Comparison of ENCODE assay signal across 8 cellular contexts in genomic region chr14:51860836-51861583, GRCh38. TPM values are rescaled to one million over a fixed set of nuclear protein-coding genes. Genes with fewer than 3 reads are reported as not detected.
DNase-seq lines count a peak whose midpoint lies in the region; ATAC-seq and TF ChIP-seq lines count a peak whose summit lies in the region.

No MANE protein-coding gene starts in this region.

- DNase-seq in activated CD4-positive, alpha-beta T cell treated with anti-CD3 and anti-CD28 coated beads, Interleukin-2, amount 10 ng/mL, durations not matched to agents 7 days and 5 days, result no peak
- DNase-seq in activated CD4-positive, alpha-beta T cell treated with anti-CD3 and anti-CD28 coated beads for 4 hours, result no peak
- DNase-seq in NCI-H2227 (lab: John Stamatoyannopoulos, UW; ENCODE audit: unreplicated experiment) (peak; percentile 11), coronary artery (ENCODE audit: low spot score) (no peak), naive B cell (no peak), AML-193 (lab: John Stamatoyannopoulos, UW) (no peak), LoVo (ENCODE audit: low spot score) (no peak)

- POLR2A ChIA-PET in activated CD4-positive, alpha-beta T cell treated with anti-CD3 and anti-CD28 coated beads, Interleukin-2, amount 10 ng/mL, durations not matched to agents 7 days and 5 days (lab: Charles Lee), result interaction anchor here (0.6 to 2.8 kb wide), 4 partner anchors 10 to 420 kb away, joined by 3 to 16 read pairs (median 4); no protein-coding TSS in a partner anchor

- peaks cover 56% of the 10 kb centered on the region for H3K4me1 Mint-ChIP-seq in activated CD4-positive, alpha-beta T cell treated with anti-CD3 and anti-CD28 coated beads, Interleukin-2, amount 10 ng/mL, durations not matched to agents 7 days and 5 days
- peaks cover 44 to 63% (median 63%) of the 10 kb centered on the region in 3 donors for H3K4me1 Mint-ChIP-seq in naive B cell

- no peak for ATAC-seq in naive B cell (ENCODE audit: low read depth in 2 of 2)
- no peak for ATAC-seq in GM21367 (IDR thresholded peaks at IDR 0.05; ENCODE audit: unreplicated experiment)

- H3K9me3 Mint-ChIP-seq in activated CD4-positive, alpha-beta T cell treated with anti-CD3 and anti-CD28 coated beads, Interleukin-2, amount 10 ng/mL, durations not matched to agents 7 days and 5 days, result peaks cover 12% of the 10 kb centered on the region
- no peaks in the 10 kb centered on the region for H3K9me3 Mint-ChIP-seq in naive B cell

- peak overlapping the region; percentile 92 for H3K27ac Mint-ChIP-seq in activated CD4-positive, alpha-beta T cell treated with anti-CD3 and anti-CD28 coated beads, Interleukin-2, amount 10 ng/mL, durations not matched to agents 7 days and 5 days
- H3K27ac Mint-ChIP-seq in naive B cell, result peak overlapping the region; percentile 85 to 99 (median 96)

- peak overlapping the region; percentile 89 for H3K4me3 Mint-ChIP-seq in activated CD4-positive, alpha-beta T cell treated with anti-CD3 and anti-CD28 coated beads, Interleukin-2, amount 10 ng/mL, durations not matched to agents 7 days and 5 days
- peak overlapping the region; percentile 92 to 99 (median 95) for H3K4me3 Mint-ChIP-seq in naive B cell

- H3K27ac ChIP-seq in coronary artery, result peak overlapping the region in 1 of 2 donors; percentile 33

- CTCF ChIA-PET in activated CD4-positive, alpha-beta T cell treated with anti-CD3 and anti-CD28 coated beads, Interleukin-2, amount 10 ng/mL, durations not matched to agents 7 days and 5 days (lab: Charles Lee), result interaction anchor here (1.0 to 2.7 kb wide), 8 partner anchors 8 to 40 kb away, joined by 3 to 18 read pairs (median 5); no protein-coding TSS in a partner anchor

- TF ChIP-seq CTCF in coronary artery (IDR thresholded peaks at IDR 0.05), result no peak

- peak overlapping the region; percentile 68 for H3K4me3 ChIP-seq in coronary artery

- peaks cover 46% of the 10 kb centered on the region for H3K36me3 Mint-ChIP-seq in activated CD4-positive, alpha-beta T cell treated with anti-CD3 and anti-CD28 coated beads, Interleukin-2, amount 10 ng/mL, durations not matched to agents 7 days and 5 days (ENCODE audit: low read depth)
- no peaks in the 10 kb centered on the region for H3K36me3 Mint-ChIP-seq in naive B cell

- H3K27me3 Mint-ChIP-seq in activated CD4-positive, alpha-beta T cell treated with anti-CD3 and anti-CD28 coated beads, Interleukin-2, amount 10 ng/mL, durations not matched to agents 7 days and 5 days, result no peaks in the 10 kb centered on the region
- H3K27me3 Mint-ChIP-seq in naive B cell, result no peaks in the 10 kb centered on the region

RNA-seq across cellular contexts. Expression of gene GNG2, which starts 0.6 kb away (rescaled TPM):
- total RNA-seq in activated CD4-positive, alpha-beta T cell treated with anti-CD3 and anti-CD28 coated beads, Interleukin-2, amount 10 ng/mL, durations not matched to agents 7 days and 5 days, result 100 to 1,000 TPM; 248 to 260 TPM
- 10 to 100 TPM; 74.1 to 98.6 (median 91.4) TPM for polyA plus RNA-seq in naive B cell (ENCODE audit: low read depth in 6 of 6)
